Comparison of ENCODE assay signal across 8 cellular contexts in genomic region chr7:140398821-140399220, GRCh38. TPM values are rescaled to one million over a fixed set of nuclear protein-coding genes. Genes with fewer than 3 reads are reported as not detected.
DNase-seq lines count a peak whose midpoint lies in the region; ATAC-seq and TF ChIP-seq lines count a peak whose summit lies in the region.

No MANE protein-coding gene starts in this region.

- 73 to 84% (median 77%) methylated on average over 10 of the region's 10 CpGs for WGBS in stomach, 5 donors

- intact Hi-C loops in activated naive CD4-positive, alpha-beta T cell treated with anti-CD3 and anti-CD28 coated beads for 36 hours (cut with micrococcal nuclease) = loop anchor here (1.0 to 5.0 kb wide), 3 partner anchors 23 to 1282 kb away; partner anchors contain the start of gene MKRN1
- intact Hi-C loops in activated CD4-positive, alpha-beta memory T cell treated with anti-CD3 and anti-CD28 coated beads for 36 hours (cut with micrococcal nuclease) = loop anchor here (1.0 to 2.0 kb wide), 2 partner anchors 23 to 80 kb away; partner anchors contain the start of gene MKRN1
- intact Hi-C loops in lower lobe of right lung (cut with DNase I) = no loop called here
- intact Hi-C loops in stomach (cut with DNase I; ENCODE audit: low total_unique reads) = no loop called here

- H3K36me3 ChIP-seq in lower lobe of right lung = no peaks in the 10 kb centered on the region
- no peaks in the 10 kb centered on the region for H3K36me3 ChIP-seq in stomach

- H3K27me3 Mint-ChIP-seq in activated naive CD4-positive, alpha-beta T cell treated with anti-CD3 and anti-CD28 coated beads for 36 hours (ENCODE audit: low read depth) = no peaks in the 10 kb centered on the region
- no peaks in the 10 kb centered on the region for H3K27me3 Mint-ChIP-seq in activated CD4-positive, alpha-beta memory T cell treated with anti-CD3 and anti-CD28 coated beads for 36 hours

- no peak for TF ChIP-seq POLR2A in stomach (IDR thresholded peaks at IDR 0.05)

- CTCF ChIA-PET in activated naive CD4-positive, alpha-beta T cell treated with anti-CD3 and anti-CD28 coated beads for 36 hours (lab: Charles Lee) = no interaction called here
- CTCF ChIA-PET in activated CD4-positive, alpha-beta memory T cell treated with anti-CD3 and anti-CD28 coated beads for 36 hours (lab: Charles Lee) = interaction anchor here (2.4 kb wide), 1 partner anchor 22 kb away, joined by 7 read pairs; no protein-coding TSS in a partner anchor

- ATAC-seq in lower lobe of right lung (no peak), GM19455 (IDR thresholded peaks at IDR 0.05; ENCODE audit: unreplicated experiment) (no peak)

- no peak overlapping the region for H3K27ac Mint-ChIP-seq in activated naive CD4-positive, alpha-beta T cell treated with anti-CD3 and anti-CD28 coated beads for 36 hours
- no peak overlapping the region for H3K27ac Mint-ChIP-seq in activated CD4-positive, alpha-beta memory T cell treated with anti-CD3 and anti-CD28 coated beads for 36 hours

- TF ChIP-seq EP300 in stomach (IDR thresholded peaks at IDR 0.05) = no peak

- no peaks in the 10 kb centered on the region for H3K27me3 ChIP-seq in lower lobe of right lung (ENCODE audit: low read depth)
- peaks cover 0 to 10% (median 0%) of the 10 kb centered on the region in 3 donors for H3K27me3 ChIP-seq in stomach

- no peaks in the 10 kb centered on the region for H3K9me3 ChIP-seq in lower lobe of right lung
- no peaks in the 10 kb centered on the region for H3K9me3 ChIP-seq in stomach

- H3K9me3 Mint-ChIP-seq in activated naive CD4-positive, alpha-beta T cell treated with anti-CD3 and anti-CD28 coated beads for 36 hours = no peaks in the 10 kb centered on the region
- H3K9me3 Mint-ChIP-seq in activated CD4-positive, alpha-beta memory T cell treated with anti-CD3 and anti-CD28 coated beads for 36 hours = no peaks in the 10 kb centered on the region

- TF ChIP-seq CTCF in lower lobe of right lung (IDR thresholded peaks at IDR 0.05) (no peak), stomach (IDR thresholded peaks at IDR 0.05) (no peak)

- no peak for DNase-seq in activated naive CD4-positive, alpha-beta T cell treated with anti-CD3 and anti-CD28 coated beads for 36 hours
- no peak for DNase-seq in activated naive CD4-positive, alpha-beta T cell treated with anti-CD3 and anti-CD28 coated beads, Interleukin-2, amount 50 U/mL, for 16 hours
- DNase-seq in activated CD4-positive, alpha-beta memory T cell treated with anti-CD3 and anti-CD28 coated beads for 36 hours = no peak
- no peak for DNase-seq in lower lobe of right lung
- DNase-seq in stomach = no peak
- no peak for DNase-seq in NCI-H1092 treated with DMSO at 0.1 percent for 48 hours (lab: John Stamatoyannopoulos, UW)
- no peak for DNase-seq in MV-4-11 (lab: John Stamatoyannopoulos, UW)

- H3K27ac ChIP-seq in lower lobe of right lung (no peak overlapping the region), stomach (no peak overlapping the region)

- peak overlapping the region; percentile 88 for H3K4me3 ChIP-seq in lower lobe of right lung
- peak overlapping the region in 3 of 4 donors; percentile 69 to 94 (median 78) for H3K4me3 ChIP-seq in stomach

- H3K4me1 Mint-ChIP-seq in activated naive CD4-positive, alpha-beta T cell treated with anti-CD3 and anti-CD28 coated beads for 36 hours (ENCODE audit: low read depth) = peaks cover 26% of the 10 kb centered on the region
- peaks cover 37% of the 10 kb centered on the region for H3K4me1 Mint-ChIP-seq in activated CD4-positive, alpha-beta memory T cell treated with anti-CD3 and anti-CD28 coated beads for 36 hours (ENCODE audit: low read depth)

- H3K4me1 ChIP-seq in lower lobe of right lung = peaks cover 23% of the 10 kb centered on the region
- peaks cover 4 to 38% (median 22%) of the 10 kb centered on the region in 4 donors for H3K4me1 ChIP-seq in stomach

- H3K4me3 Mint-ChIP-seq in activated naive CD4-positive, alpha-beta T cell treated with anti-CD3 and anti-CD28 coated beads for 36 hours = peak overlapping the region; percentile 81
- peak overlapping the region; percentile 99 for H3K4me3 Mint-ChIP-seq in activated CD4-positive, alpha-beta memory T cell treated with anti-CD3 and anti-CD28 coated beads for 36 hours

- POLR2A ChIA-PET in activated CD4-positive, alpha-beta memory T cell treated with anti-CD3 and anti-CD28 coated beads for 36 hours (lab: Charles Lee) = interaction anchor here (0.6 to 2.9 kb wide), 9 partner anchors 9 to 79 kb away, joined by 3 to 21 read pairs (median 4); no protein-coding TSS in a partner anchor

- peaks cover 5% of the 10 kb centered on the region for H3K36me3 Mint-ChIP-seq in activated naive CD4-positive, alpha-beta T cell treated with anti-CD3 and anti-CD28 coated beads for 36 hours (ENCODE audit: low read depth)
- peaks cover 11% of the 10 kb centered on the region for H3K36me3 Mint-ChIP-seq in activated CD4-positive, alpha-beta memory T cell treated with anti-CD3 and anti-CD28 coated beads for 36 hours

RNA-seq across cellular contexts. Expression of gene SLC37A3, which starts 0.5 kb away (rescaled TPM):
- 10 to 100 TPM; 25.6 to 28.7 TPM for total RNA-seq in activated naive CD4-positive, alpha-beta T cell treated with anti-CD3 and anti-CD28 coated beads for 36 hours
- 10 to 100 TPM; 74.5 to 74.7 TPM for total RNA-seq in activated CD4-positive, alpha-beta memory T cell treated with anti-CD3 and anti-CD28 coated beads for 36 hours
- total RNA-seq in lower lobe of right lung = 31.1 TPM
- total RNA-seq in stomach = 100 to 1,000 TPM in 1 of 5 donors, 10 to 100 TPM in 4; 52.2 to 141 (median 64.8) TPM
- polyA plus RNA-seq in stomach = 10 to 100 TPM in 2 of 3 donors, 1 to 10 TPM in 1; 6.3 to 13.0 (median 12.7) TPM

RNA-seq across cellular contexts. Expression of gene RAB19, which starts 5.0 kb away (rescaled TPM):
- 1 to 10 TPM; 4.6 to 5.2 TPM for total RNA-seq in activated naive CD4-positive, alpha-beta T cell treated with anti-CD3 and anti-CD28 coated beads for 36 hours
- 10 to 100 TPM; 13.3 to 14.5 TPM for total RNA-seq in activated CD4-positive, alpha-beta memory T cell treated with anti-CD3 and anti-CD28 coated beads for 36 hours
- total RNA-seq in lower lobe of right lung (1.7 TPM), stomach (1 to 10 TPM in 2 of 5 donors, under 1 TPM in 1, not detected in 2; 0.87 to 4.6 (median 4.4) TPM)
- under 1 TPM in 2 of 3 donors, not detected in 1; 0.20 to 0.75 TPM for polyA plus RNA-seq in stomach

Comparison
In these comparisons a context has a peak if more than half of its experiments do, and no peak if none do; other contexts are left out.
1. intact Hi-C loops: an anchor here in activated naive CD4-positive, alpha-beta T cell treated with anti-CD3 and anti-CD28 coated beads for 36 hours (1.0 to 5.0 kb wide) and activated CD4-positive, alpha-beta memory T cell treated with anti-CD3 and anti-CD28 coated beads for 36 hours (1.0 to 2.0 kb wide); none called in lower lobe of right lung and stomach.